In the genomic region with DNA sequence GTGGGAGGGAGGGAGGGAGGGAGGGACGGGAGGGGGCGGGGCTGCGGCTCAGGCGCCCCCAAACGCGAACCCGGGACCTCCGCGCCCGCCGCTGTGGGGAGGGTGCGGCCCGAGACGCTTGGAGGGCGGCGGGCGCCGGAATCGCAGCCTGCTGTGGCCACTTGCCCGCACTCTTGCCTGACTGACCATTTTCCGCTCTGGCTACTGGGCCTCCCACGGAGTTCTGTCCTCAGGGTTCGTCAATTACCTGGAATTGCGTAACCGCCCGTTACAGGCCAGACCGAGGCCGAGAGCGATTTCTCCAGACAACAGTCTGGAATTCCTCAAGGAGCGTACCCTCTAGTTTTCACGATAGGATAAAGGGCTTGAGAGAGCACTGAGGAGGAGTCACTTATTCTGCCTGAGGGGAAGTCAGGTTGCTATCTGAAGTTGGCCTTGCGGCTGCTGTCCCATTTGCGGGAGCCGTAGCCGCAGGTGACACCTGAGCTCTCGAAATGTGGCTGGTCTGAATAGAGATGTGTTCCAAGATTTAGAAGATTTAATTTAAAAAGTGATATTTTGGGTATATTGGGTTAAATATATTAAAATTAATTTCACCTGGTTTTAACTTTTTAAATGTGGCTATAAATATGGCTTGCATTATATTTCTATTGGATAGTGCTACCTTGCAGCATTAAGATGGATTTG, we compare ENCODE assay signal across 1 cellular context.
TF ChIP-seq lines count a peak whose summit lies in the region.

No MANE protein-coding gene starts in this region.

TF ChIP-seq in H1, 55 proteins besides CTCF, POLR2A, EP300 and RAD21 (continued from another document):
- no peak for TF ChIP-seq SP2 (IDR thresholded peaks at IDR 0.05; ENCODE audit: low read length)
- no peak for TF ChIP-seq TCF12 (IDR thresholded peaks at IDR 0.05; ENCODE audit: low read depth, low read length)
- TF ChIP-seq, protein P1, sequence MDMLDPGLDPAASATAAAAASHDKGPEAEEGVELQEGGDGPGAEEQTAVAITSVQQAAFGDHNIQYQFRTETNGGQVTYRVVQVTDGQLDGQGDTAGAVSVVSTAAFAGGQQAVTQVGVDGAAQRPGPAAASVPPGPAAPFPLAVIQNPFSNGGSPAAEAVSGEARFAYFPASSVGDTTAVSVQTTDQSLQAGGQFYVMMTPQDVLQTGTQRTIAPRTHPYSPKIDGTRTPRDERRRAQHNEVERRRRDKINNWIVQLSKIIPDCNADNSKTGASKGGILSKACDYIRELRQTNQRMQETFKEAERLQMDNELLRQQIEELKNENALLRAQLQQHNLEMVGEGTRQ (IDR thresholded peaks at IDR 0.05; ENCODE audit: low read length), result no peak
- TF ChIP-seq TAF1 (IDR thresholded peaks at IDR 0.05; ENCODE audit: low read depth, low read length), result peak; percentile 40; the same call in 1 of the 2 replicates
- TF ChIP-seq, protein P2, sequence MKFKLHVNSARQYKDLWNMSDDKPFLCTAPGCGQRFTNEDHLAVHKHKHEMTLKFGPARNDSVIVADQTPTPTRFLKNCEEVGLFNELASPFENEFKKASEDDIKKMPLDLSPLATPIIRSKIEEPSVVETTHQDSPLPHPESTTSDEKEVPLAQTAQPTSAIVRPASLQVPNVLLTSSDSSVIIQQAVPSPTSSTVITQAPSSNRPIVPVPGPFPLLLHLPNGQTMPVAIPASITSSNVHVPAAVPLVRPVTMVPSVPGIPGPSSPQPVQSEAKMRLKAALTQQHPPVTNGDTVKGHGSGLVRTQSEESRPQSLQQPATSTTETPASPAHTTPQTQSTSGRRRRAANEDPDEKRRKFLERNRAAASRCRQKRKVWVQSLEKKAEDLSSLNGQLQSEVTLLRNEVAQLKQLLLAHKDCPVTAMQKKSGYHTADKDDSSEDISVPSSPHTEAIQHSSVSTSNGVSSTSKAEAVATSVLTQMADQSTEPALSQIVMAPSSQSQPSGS (IDR thresholded peaks at IDR 0.05; ENCODE audit: low read length), result no peak
- TF ChIP-seq, protein P3, sequence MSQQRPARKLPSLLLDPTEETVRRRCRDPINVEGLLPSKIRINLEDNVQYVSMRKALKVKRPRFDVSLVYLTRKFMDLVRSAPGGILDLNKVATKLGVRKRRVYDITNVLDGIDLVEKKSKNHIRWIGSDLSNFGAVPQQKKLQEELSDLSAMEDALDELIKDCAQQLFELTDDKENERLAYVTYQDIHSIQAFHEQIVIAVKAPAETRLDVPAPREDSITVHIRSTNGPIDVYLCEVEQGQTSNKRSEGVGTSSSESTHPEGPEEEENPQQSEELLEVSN (IDR thresholded peaks at IDR 0.05), result no peak
- TF ChIP-seq RFX5 (IDR thresholded peaks at IDR 0.05; ENCODE audit: borderline replicate concordance, low read depth, low read length), result no peak
- peak; percentile 64 for TF ChIP-seq KDM4A (IDR thresholded peaks at IDR 0.05; ENCODE audit: low read depth, low read length, severe bottlenecking)
- TF ChIP-seq, protein P4, sequence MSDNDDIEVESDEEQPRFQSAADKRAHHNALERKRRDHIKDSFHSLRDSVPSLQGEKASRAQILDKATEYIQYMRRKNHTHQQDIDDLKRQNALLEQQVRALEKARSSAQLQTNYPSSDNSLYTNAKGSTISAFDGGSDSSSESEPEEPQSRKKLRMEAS (IDR thresholded peaks at IDR 0.05), result no peak; the same call in 1 of the 2 replicates
- no peak for TF ChIP-seq JUN (IDR thresholded peaks at IDR 0.05; ENCODE audit: low read depth, low read length)
- peak; percentile 90; the same call in 1 of the 2 replicates for TF ChIP-seq RBBP5 (IDR thresholded peaks at IDR 0.05; ENCODE audit: borderline replicate concordance, low read depth, low read length)
- TF ChIP-seq ASH2L (IDR thresholded peaks at IDR 0.05; ENCODE audit: low read length), result peak; percentile 49
- no peak for TF ChIP-seq EZH2 (IDR thresholded peaks at IDR 0.05; ENCODE audit: low read depth, low read length, severe bottlenecking)
- TF ChIP-seq BCL11A (IDR thresholded peaks at IDR 0.05; ENCODE audit: low read depth in 2 of 2, low read length in 2 of 2), result no peak
- TF ChIP-seq CHD1 (IDR thresholded peaks at IDR 0.05; ENCODE audit: low read depth, low read length), result no peak
- no peak for TF ChIP-seq CHD7 (IDR thresholded peaks at IDR 0.05; ENCODE audit: insufficient replicate concordance, low read length)
- no peak for TF ChIP-seq TAF7 (optimal IDR thresholded peaks at IDR 0.05; ENCODE audit: borderline replicate concordance, low read depth, low read length)
- no peak for TF ChIP-seq CREB1 (IDR thresholded peaks at IDR 0.05)
- no peak for TF ChIP-seq SUZ12 (IDR thresholded peaks at IDR 0.05; ENCODE audit: low read length)
- TF ChIP-seq KDM5A (IDR thresholded peaks at IDR 0.05; ENCODE audit: low read length), result no peak
- no peak for TF ChIP-seq FOSL1 (IDR thresholded peaks at IDR 0.05; ENCODE audit: insufficient read depth, low read depth, low read length)
- 0 out of 2 replicates have a peak, but pooled peaks have one; percentile 25 for TF ChIP-seq EGR1 (IDR thresholded peaks at IDR 0.05; ENCODE audit: borderline replicate concordance, low read depth, low read length)
- TF ChIP-seq CEBPB (IDR thresholded peaks at IDR 0.05; ENCODE audit: low read depth, low read length), result peak; percentile 99
- TF ChIP-seq NANOG (IDR thresholded peaks at IDR 0.05; ENCODE audit: insufficient read depth, low read depth, low read length, poor library complexity, severe bottlenecking), result no peak
- TF ChIP-seq MAFK (IDR thresholded peaks at IDR 0.05; ENCODE audit: low read depth, low read length), result no peak
